ENCODE assay signal across 10 cellular contexts in the genomic region with DNA sequence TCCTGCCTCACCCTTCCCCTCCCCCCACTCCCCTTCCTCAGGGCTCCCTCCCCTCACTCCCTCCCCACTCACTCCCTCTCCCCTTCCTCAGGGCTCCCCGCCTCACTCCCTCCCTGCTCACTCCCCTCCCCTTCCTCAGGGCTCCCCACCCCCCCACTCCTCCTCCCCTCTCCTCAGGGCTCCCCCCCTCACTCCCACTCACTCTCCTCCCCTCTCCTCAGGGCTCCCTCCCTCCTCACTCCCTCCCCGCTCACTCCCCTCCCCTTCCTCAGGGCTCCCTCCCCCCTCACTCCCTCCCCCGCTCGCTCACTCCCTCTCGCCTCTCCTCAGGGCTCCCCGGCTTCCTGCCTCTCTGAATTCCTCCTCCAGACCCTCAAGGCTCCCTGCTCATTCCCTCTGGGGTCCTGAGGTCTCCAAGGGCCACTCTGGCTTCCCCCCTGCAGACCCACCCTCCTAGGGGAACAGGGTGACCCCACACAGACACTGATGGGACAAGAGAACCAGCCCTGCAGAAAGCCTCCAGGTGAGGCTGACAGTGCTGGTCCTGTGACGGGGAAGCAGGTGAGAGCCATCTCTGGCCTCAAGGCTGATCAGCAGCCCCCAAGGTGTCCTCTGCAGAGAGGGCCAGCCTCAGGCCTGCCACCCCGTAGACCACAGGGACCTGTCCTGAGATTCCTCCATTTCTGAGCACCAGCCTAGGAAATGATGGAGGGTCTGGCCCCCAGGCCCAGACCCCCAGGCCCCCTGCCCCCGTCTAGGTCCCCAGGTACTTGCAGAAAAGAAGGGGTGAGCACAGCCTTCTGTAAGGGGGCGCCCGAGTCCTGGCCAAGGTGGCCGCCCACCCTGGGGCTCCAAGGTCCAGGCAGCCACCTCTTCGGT. TPM values are rescaled to one million over a fixed set of nuclear protein-coding genes. Genes with fewer than 3 reads are reported as not detected.
DNase-seq lines count a peak whose midpoint lies in the region; ATAC-seq and TF ChIP-seq lines count a peak whose summit lies in the region.
"Had no signal": no experiment of that assay in that cellular context is flagged by ENCODE, and none has a peak within 500 bp of the region (broad histone marks: within the 10 kb centered on the region; RNA-seq: fewer than 3 reads in every experiment).

No MANE protein-coding gene starts in this region.

- H3K36me3 ChIP-seq in A673 (ENCODE audit: insufficient read depth, low read length, poor library complexity, severe bottlenecking) (no peaks in the 10 kb centered on the region), DOHH2 (ENCODE audit: control insufficient read depth, low read length) (no peaks in the 10 kb centered on the region), PC-9 (ENCODE audit: low read depth) (no peaks in the 10 kb centered on the region)

- peak overlapping the region; percentile 86 for H3K27ac Mint-ChIP-seq in dendritic cell treated with granulocyte-macrophage colony-stimulating factor and Interleukin-4, amounts not matched to agents 40 ng/mL and 50 ng/mL, for 4 days

- POLR2A ChIA-PET in A673 (lab: Charles Lee; ENCODE audit: low non-redundant PET) = no interaction called here
- POLR2A ChIA-PET in PC-9 (lab: Charles Lee; ENCODE audit: unreplicated experiment) = no interaction called here

- CTCF ChIA-PET in A673 (lab: Charles Lee) = interaction anchor here (0.6 to 1.1 kb wide), 3 partner anchors 8 to 221 kb away, joined by 3 to 6 read pairs (median 5); no protein-coding TSS in a partner anchor
- CTCF ChIA-PET in PC-9 (lab: Charles Lee) = no interaction called here

- no peak overlapping the region for H3K4me3 Mint-ChIP-seq in dendritic cell treated with granulocyte-macrophage colony-stimulating factor and Interleukin-4, amounts not matched to agents 40 ng/mL and 50 ng/mL, for 4 days

- H3K27ac ChIP-seq in A673 (ENCODE audit: low read depth, low read length, poor library complexity, severe bottlenecking) (peak overlapping the region; percentile 93), DOHH2 (ENCODE audit: low read depth, low read length) (peak overlapping the region; percentile 72), PC-9 (no peak overlapping the region)
- H3K27ac ChIP-seq: dorsolateral prefrontal cortex, KMS-11 had no signal

- no peaks in the 10 kb centered on the region for H3K27me3 Mint-ChIP-seq in dendritic cell treated with granulocyte-macrophage colony-stimulating factor and Interleukin-4, amounts not matched to agents 40 ng/mL and 50 ng/mL, for 4 days

- TF ChIP-seq CTCF in A673 (conservative IDR thresholded peaks at IDR 0.05; ENCODE audit: low read depth, low read length) = no peak
- TF ChIP-seq CTCF in DOHH2 (IDR thresholded peaks at IDR 0.05; ENCODE audit: low read depth, low read length, poor library complexity, severe bottlenecking) = no peak
- no peak for TF ChIP-seq CTCF in PC-9 (conservative IDR thresholded peaks at IDR 0.05)

- H3K9me3 ChIP-seq in A673 (ENCODE audit: low read depth, low read length, poor library complexity, severe bottlenecking) (no peaks in the 10 kb centered on the region), DOHH2 (ENCODE audit: control insufficient read depth, insufficient read depth, low read length) (no peaks in the 10 kb centered on the region; the same call in 1 of the 2 replicates), PC-9 (ENCODE audit: insufficient read depth, low read depth) (no peaks in the 10 kb centered on the region)

- intact Hi-C loops in A673 (cut with micrococcal nuclease; ENCODE audit: unreplicated experiment) = loop anchor here (2.0 kb wide), 1 partner anchor 45 kb away; no protein-coding TSS in a partner anchor
- intact Hi-C loops in PC-9 (cut with micrococcal nuclease; ENCODE audit: unreplicated experiment) = no loop called here
- intact Hi-C loops in dendritic cell treated with granulocyte-macrophage colony-stimulating factor and Interleukin-4, amounts not matched to agents 40 ng/mL and 50 ng/mL, for 4 days (cut with micrococcal nuclease) = no loop called here

- no peaks in the 10 kb centered on the region for H3K36me3 Mint-ChIP-seq in dendritic cell treated with granulocyte-macrophage colony-stimulating factor and Interleukin-4, amounts not matched to agents 40 ng/mL and 50 ng/mL, for 4 days (ENCODE audit: low read depth)

- H3K4me3 ChIP-seq in A673 (ENCODE audit: low read depth, low read length, poor library complexity, severe bottlenecking) (peak overlapping the region; percentile 27), DOHH2 (ENCODE audit: low read length) (peak overlapping the region; percentile 41), PC-9 (no peak overlapping the region)
- H3K4me3 ChIP-seq: dorsolateral prefrontal cortex had no signal

- DNase-seq in A673 (ENCODE audit: low spot score) = peak; percentile 95
- no peak for DNase-seq in PC-9
- no peak for DNase-seq in globus pallidus (ENCODE audit: low spot score)
- no peak for DNase-seq in occipital lobe (lab: John Stamatoyannopoulos, UW)
- DNase-seq: dorsolateral prefrontal cortex had no signal

- H3K9me3 Mint-ChIP-seq in dendritic cell treated with granulocyte-macrophage colony-stimulating factor and Interleukin-4, amounts not matched to agents 40 ng/mL and 50 ng/mL, for 4 days = no peaks in the 10 kb centered on the region

- no TSS peak for BruUV-seq in A673 (replicated peaks; lab: Mats Ljungman, UMichigan)
- no TSS peak for BruUV-seq in PC-9 (replicated peaks; lab: Mats Ljungman, UMichigan)

- H3K4me2 ChIP-seq in DOHH2 (ENCODE audit: low read length) = peak overlapping the region; percentile 71
- H3K4me2 ChIP-seq in PC-9 = peak overlapping the region; percentile 63; the same call in 1 of the 2 replicates
- H3K4me2 ChIP-seq: KMS-11 had no signal

- H3K4me1 ChIP-seq in A673 (ENCODE audit: insufficient read depth, low read length, poor library complexity, severe bottlenecking) = peaks cover 43% of the 10 kb centered on the region
- peaks cover 50% of the 10 kb centered on the region for H3K4me1 ChIP-seq in DOHH2 (ENCODE audit: control insufficient read depth, low read length)
- peaks cover 42% of the 10 kb centered on the region for H3K4me1 ChIP-seq in PC-9 (replicated peaks; ENCODE audit: insufficient read depth)

- H2AFZ ChIP-seq in PC-9 = no peak overlapping the region

- no peak for ATAC-seq in GM18511 (IDR thresholded peaks at IDR 0.05; ENCODE audit: unreplicated experiment)
- ATAC-seq in HG02938 (IDR thresholded peaks at IDR 0.05; ENCODE audit: unreplicated experiment) = no peak

- H3K9me2 ChIP-seq in DOHH2 (replicated peaks; ENCODE audit: control insufficient read depth, low read length) (no peaks in the 10 kb centered on the region), PC-9 (ENCODE audit: insufficient read depth) (no peaks in the 10 kb centered on the region)

- no peaks in the 10 kb centered on the region for H3K27me3 ChIP-seq in A673 (replicated peaks; ENCODE audit: insufficient read depth, low read depth, low read length, poor library complexity)
- H3K27me3 ChIP-seq in DOHH2 (ENCODE audit: control insufficient read depth, low read length) = no peaks in the 10 kb centered on the region
- H3K27me3 ChIP-seq in PC-9 (ENCODE audit: insufficient read depth, low read depth) = no peaks in the 10 kb centered on the region
- H3K27me3 ChIP-seq: dorsolateral prefrontal cortex had no signal

- H3K79me2 ChIP-seq in DOHH2 (ENCODE audit: control insufficient read depth, low read length) = no peaks in the 10 kb centered on the region
- 0 out of 2 replicates have a peak, but pooled peaks cover 5% of the 10 kb centered on the region for H3K79me2 ChIP-seq in PC-9 (ENCODE audit: low read depth)

- H3K4me1 Mint-ChIP-seq in dendritic cell treated with granulocyte-macrophage colony-stimulating factor and Interleukin-4, amounts not matched to agents 40 ng/mL and 50 ng/mL, for 4 days (ENCODE audit: low read depth) = peaks cover 55% of the 10 kb centered on the region

- H3F3A ChIP-seq in DOHH2 (ENCODE audit: control insufficient read depth, insufficient read depth) (peaks cover 8% of the 10 kb centered on the region), PC-9 (ENCODE audit: insufficient read depth, low read depth) (peaks cover 19% of the 10 kb centered on the region; the same call in 1 of the 2 replicates)

- H4K20me1 ChIP-seq in DOHH2 (ENCODE audit: control insufficient read depth, insufficient read depth, low read depth, low read length) (no peaks in the 10 kb centered on the region), PC-9 (ENCODE audit: insufficient read depth) (no peaks in the 10 kb centered on the region)

RNA-seq across cellular contexts. Expression of a gene that starts 47.2 kb away (rescaled TPM):
- total RNA-seq in A673 (2021) (18.6 and 21.2 TPM in 2 replicates), PC-9 (2021) (16.9 and 20.6 TPM in 2 replicates), occipital lobe (5.6 TPM)
